ENCODE assay signal across 23 cellular contexts in the genomic region with DNA sequence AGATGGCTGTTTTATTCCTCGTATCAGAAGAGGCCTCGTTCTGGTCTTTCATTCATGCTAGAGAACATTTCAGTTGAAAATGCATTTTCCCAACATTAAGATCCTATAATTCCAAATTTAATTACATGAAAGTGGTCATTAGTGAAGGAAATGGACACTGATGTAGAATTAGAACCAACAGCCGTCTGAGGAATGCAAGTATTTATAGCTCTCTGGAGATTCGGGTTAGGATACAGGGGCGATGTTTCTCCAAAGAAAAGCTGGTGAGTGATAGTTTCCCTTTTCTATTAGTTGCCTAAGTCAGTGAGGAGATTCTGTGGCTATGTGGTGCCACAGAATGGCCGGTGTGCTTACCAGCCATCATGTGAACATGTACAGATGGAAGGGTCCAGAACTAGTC. TPM values are rescaled to one million over a fixed set of nuclear protein-coding genes. Genes with fewer than 3 reads are reported as not detected.
DNase-seq lines count a peak whose midpoint lies in the region; ATAC-seq lines count a peak whose summit lies in the region.
"Had no signal": no experiment of that assay in that cellular context is flagged by ENCODE, and none has a peak within 500 bp of the region (broad histone marks: within the 10 kb centered on the region; RNA-seq: fewer than 3 reads in every experiment).

No MANE protein-coding gene starts in this region.

- H4K8ac ChIP-seq in mesenchymal stem cell (ENCODE audit: low read length): peak overlapping the region; percentile 78

- peak overlapping the region in 1 of 2 experiments; percentile 66 for H3K18ac ChIP-seq in mesenchymal stem cell (ENCODE audit: low read depth in 1 of 2, low read length in 2 of 2)

- no peak overlapping the region for H3K4me2 ChIP-seq in Karpas-422 (ENCODE audit: low read depth, low read length, poor library complexity, severe bottlenecking)
- no peak overlapping the region for H3K4me2 ChIP-seq in mesenchymal stem cell (ENCODE audit: low read length, poor library complexity, severe bottlenecking)
- peak overlapping the region; percentile 18 for H3K4me2 ChIP-seq in skeletal muscle satellite cell (ENCODE audit: low read length)

- H2BK12ac ChIP-seq in mesenchymal stem cell (ENCODE audit: low read length in 2 of 2): no peak overlapping the region

- H3K4me1 ChIP-seq in Karpas-422 (ENCODE audit: low read length) (no peaks in the 10 kb centered on the region), mesenchymal stem cell (ENCODE audit: control insufficient read depth, insufficient read depth, low read depth, low read length) (peaks cover 14% of the 10 kb centered on the region), skeletal muscle satellite cell (ENCODE audit: control insufficient read depth, insufficient read depth, low read length) (peaks cover 60% of the 10 kb centered on the region)

- H3K36me3 ChIP-seq in Karpas-422 (ENCODE audit: insufficient read depth, low read length) (no peaks in the 10 kb centered on the region), mesenchymal stem cell (ENCODE audit: control insufficient read depth in 1 of 2, insufficient read depth in 2 of 2, low read depth in 1 of 2, low read length in 2 of 2) (no peaks in the 10 kb centered on the region), skeletal muscle satellite cell (ENCODE audit: insufficient read depth, low read length) (no peaks in the 10 kb centered on the region)
- H3K36me3 ChIP-seq: thoracic aorta had no signal

- 55% methylated on average over 6 of the region's 6 CpGs for WGBS in mesenchymal stem cell

- H3K9me2 ChIP-seq in Karpas-422 (replicated peaks; ENCODE audit: insufficient read depth, low read length): no peaks in the 10 kb centered on the region

- no peak overlapping the region for H4K91ac ChIP-seq in mesenchymal stem cell (ENCODE audit: low read length)

- peaks cover 12% of the 10 kb centered on the region for H3K79me1 ChIP-seq in mesenchymal stem cell (replicated peaks; ENCODE audit: low read length, poor library complexity, severe bottlenecking)

- H3K9ac ChIP-seq in Karpas-422 (ENCODE audit: low read length) (no peak overlapping the region), mesenchymal stem cell (ENCODE audit: low read length) (no peak overlapping the region), skeletal muscle satellite cell (ENCODE audit: low read depth, low read length) (peak overlapping the region; percentile 15)

- H3K27ac ChIP-seq in Karpas-422 (ENCODE audit: low read length) (no peak overlapping the region), mesenchymal stem cell (ENCODE audit: low read length, poor library complexity, severe bottlenecking) (no peak overlapping the region)
- H3K27ac ChIP-seq: SK-N-MC, thoracic aorta had no signal

- H2AFZ ChIP-seq in Karpas-422 (ENCODE audit: low read length): 0 out of 2 replicates have a peak overlapping the region, but pooled peaks have one; percentile 2
- H2AFZ ChIP-seq in mesenchymal stem cell (ENCODE audit: low read depth, low read length): no peak overlapping the region

- no peaks in the 10 kb centered on the region for H3K79me2 ChIP-seq in Karpas-422 (ENCODE audit: low read length)

- H2BK5ac ChIP-seq in mesenchymal stem cell (ENCODE audit: low read depth, low read length, poor library complexity, severe bottlenecking): no peak overlapping the region

- no peak overlapping the region for H2BK15ac ChIP-seq in mesenchymal stem cell (ENCODE audit: low read depth, poor library complexity, severe bottlenecking)

- H2BK120ac ChIP-seq in mesenchymal stem cell (ENCODE audit: low read depth, low read length): no peak overlapping the region

- H2AK5ac ChIP-seq in mesenchymal stem cell (ENCODE audit: low read length, severe bottlenecking): no peak overlapping the region

- no peaks in the 10 kb centered on the region for H3K27me3 ChIP-seq in Karpas-422 (ENCODE audit: low read length)
- H3K27me3 ChIP-seq in mesenchymal stem cell (ENCODE audit: control insufficient read depth in 1 of 2, insufficient read depth in 1 of 2, low read length in 2 of 2): no peaks in the 10 kb centered on the region
- no peaks in the 10 kb centered on the region for H3K27me3 ChIP-seq in skeletal muscle satellite cell (ENCODE audit: control insufficient read depth, insufficient read depth, low read length)

- H4K20me1 ChIP-seq in Karpas-422 (ENCODE audit: insufficient read depth, low read depth, low read length): no peaks in the 10 kb centered on the region

- H3K4me3 ChIP-seq in Karpas-422 (ENCODE audit: low read length) (no peak overlapping the region), mesenchymal stem cell (ENCODE audit: insufficient read depth in 1 of 2, low read depth in 1 of 2, low read length in 2 of 2) (no peak overlapping the region), skeletal muscle satellite cell (ENCODE audit: low read length) (no peak overlapping the region)
- H3K4me3 ChIP-seq: lung, SK-N-MC, thoracic aorta had no signal

- H3K4ac ChIP-seq in mesenchymal stem cell (ENCODE audit: low read depth in 1 of 2, low read length in 2 of 2): peak overlapping the region in 1 of 2 experiments; percentile 6

- no peak for DNase-seq in Karpas-422
- DNase-seq in SK-N-DZ (ENCODE audit: low spot score): peak; percentile 89
- DNase-seq in mesenchymal stem cell: peak; percentile 58
- no peak for DNase-seq in T1000 (lab: John Stamatoyannopoulos, UW)
- DNase-seq: activated CD4-positive, alpha-beta T cell treated with anti-CD3 and anti-CD28 coated beads for 4 hours; activated naive CD4-positive, alpha-beta T cell treated with anti-CD3 and anti-CD28 coated beads for 36 hours; activated T-cell treated with anti-CD3 and anti-CD28 coated beads, Interleukin-2, amount 50 U/mL, for 4 hours; amniotic stem cell; CD4-positive, CD25-positive, alpha-beta regulatory T cell; cortex of kidney; kidney; NCI-H1436; NCI-H2107; NCI-H446; stimulated activated CD4-positive, alpha-beta T cell treated with anti-CD3 and anti-CD28 coated beads, Interleukin-12 subunit alpha, Interleukin-12 subunit beta, amount 100 ng/mL, for 4 hours; stimulated activated CD4-positive, alpha-beta T cell treated with anti-CD3 and anti-CD28 coated beads, Interleukin-4, amount 100 ng/mL, for 24 hours; stimulated activated naive B cell treated with anti-CD40 and anti-IgM and Interleukin-4, amounts not matched to agents 10 μg/mL and 1 μg/mL and 100 μg/mL, for 72 hours had no signal

- no peak overlapping the region for H3K14ac ChIP-seq in mesenchymal stem cell (ENCODE audit: low read length in 2 of 2)

- no peak for ATAC-seq in HG02763 (IDR thresholded peaks at IDR 0.05; ENCODE audit: unreplicated experiment)
- ATAC-seq in GM19351 (IDR thresholded peaks at IDR 0.05; ENCODE audit: unreplicated experiment): no peak
- ATAC-seq: activated T-cell treated with anti-CD3 and anti-CD28 coated beads, Interleukin-2, amount 50 U/mL, for 4 hours; stimulated activated naive B cell treated with anti-CD40 and anti-IgM and Interleukin-4, amounts not matched to agents 10 μg/mL and 1 μg/mL and 100 μg/mL, for 72 hours had no signal

- no peak overlapping the region for H3K23ac ChIP-seq in mesenchymal stem cell (ENCODE audit: low read length in 2 of 2)

- H3K9me3 ChIP-seq in Karpas-422 (ENCODE audit: low read length) (no peaks in the 10 kb centered on the region), mesenchymal stem cell (ENCODE audit: control insufficient read depth, low read length) (no peaks in the 10 kb centered on the region), skeletal muscle satellite cell (replicated peaks; ENCODE audit: low read length) (no peaks in the 10 kb centered on the region)
- H3K9me3 ChIP-seq: thoracic aorta had no signal

RNA-seq across cellular contexts. Expression of a gene that starts 39.9 kb away (rescaled TPM):
- total RNA-seq in Karpas-422 (2014; rRNA removed; shearing (Covaris generic); ENCODE audit: low replicate concordance): not detected in 2 replicates
- polyA plus RNA-seq in SK-N-DZ (2014; cell fraction: cytosol; rRNA removed): 127 and 223 TPM in 2 replicates
- polyA plus RNA-seq in SK-N-DZ (2014; cell fraction: nucleus; rRNA removed): 105 and 153 TPM in 2 replicates
- polyA plus RNA-seq in mesenchymal stem cell (2013, experiment 1 of 2): 7.2 TPM
- 7.2 TPM for polyA plus RNA-seq in mesenchymal stem cell (2013, experiment 2 of 2)
- total RNA-seq in skeletal muscle satellite cell (2012; rRNA removed): 0.44 and 2.0 TPM in 2 replicates
- total RNA-seq: activated naive CD4-positive, alpha-beta T cell treated with anti-CD3 and anti-CD28 coated beads for 36 hours; activated T-cell treated with anti-CD3 and anti-CD28 coated beads, Interleukin-2, amount 50 U/mL, for 4 hours; CD4-positive, CD25-positive, alpha-beta regulatory T cell had no signal
- polyA plus RNA-seq: CD4-positive, CD25-positive, alpha-beta regulatory T cell had no signal

Comparison
In these comparisons a context has a peak if more than half of its experiments do, and no peak if none do; other contexts are left out.
1. DNase-seq: peak in SK-N-DZ (single experiment) and mesenchymal stem cell (single experiment); none in Karpas-422 (single experiment) and T1000 (single experiment).